9 cellular contexts compared by ENCODE assay signal in genomic region chr12:14111230-14111865, GRCh38.
A peak's percentile ranks its signal among the peaks of the same experiment; 100 is the strongest.
DNase-seq lines count a peak whose midpoint lies in the region; ATAC-seq and TF ChIP-seq lines count a peak whose summit lies in the region.
"Had no signal": no experiment of that assay in that cellular context is flagged by ENCODE, and none has a peak within 500 bp of the region (broad histone marks: within the 10 kb centered on the region; RNA-seq: fewer than 3 reads in every experiment).

No MANE protein-coding gene starts in this region.

- no peaks in the 10 kb centered on the region for H3K4me1 ChIP-seq in heart left ventricle
- H3K4me1 ChIP-seq in transverse colon = no peaks in the 10 kb centered on the region

- in situ Hi-C loops in transverse colon (cut with MboI; ENCODE audit: low pct_ligation_motif_present in 1 of 4, low pct_unique_long_range_greater_than_20kb in 1 of 4, low sequenced_read_pairs in 3 of 4) = no loop called here

- H3K4me3 ChIP-seq in heart left ventricle = no peak overlapping the region
- H3K4me3 ChIP-seq in transverse colon = no peak overlapping the region

- intact Hi-C loops in heart left ventricle (cut with DNase I) = no loop called here
- intact Hi-C loops in transverse colon (cut with DNase I; ENCODE audit: low total_unique reads) = no loop called here

- TF ChIP-seq POLR2A in heart left ventricle (IDR thresholded peaks at IDR 0.05) (no peak), transverse colon (IDR thresholded peaks at IDR 0.05) (no peak)

- ATAC-seq in GM19397 (IDR thresholded peaks at IDR 0.05; ENCODE audit: unreplicated experiment) (peak; percentile 96), HG03175 (IDR thresholded peaks at IDR 0.05; ENCODE audit: unreplicated experiment) (peak; percentile 100), heart left ventricle (no peak)

- POLR2A ChIA-PET in GM10248 (lab: Yijun Ruan, JAX) = no interaction called here

- H3K36me3 ChIP-seq in heart left ventricle = no peaks in the 10 kb centered on the region
- no peaks in the 10 kb centered on the region for H3K36me3 ChIP-seq in transverse colon

- TF ChIP-seq CTCF in GM10248 (IDR thresholded peaks at IDR 0.05; ENCODE audit: control extremely low read depth, extremely low read depth, low read depth, missing control alignments) (peak; percentile 57), VCaP (conservative IDR thresholded peaks at IDR 0.05) (peak; percentile 65), heart left ventricle (IDR thresholded peaks at IDR 0.05) (no peak), transverse colon (IDR thresholded peaks at IDR 0.05) (no peak)

- CTCF ChIA-PET in GM10248 (lab: Yijun Ruan, JAX) = interaction anchor here (0.9 to 6.7 kb wide), 4 partner anchors 14 to 55 kb away, joined by 3 to 63 read pairs (median 4); no protein-coding TSS in a partner anchor

- TF ChIP-seq EP300 in transverse colon (IDR thresholded peaks at IDR 0.05; ENCODE audit: low read depth) = no peak

- H3K27me3 ChIP-seq in heart left ventricle = peaks cover 0 to 6% (median 0%) of the 10 kb centered on the region in 9 donors
- H3K27me3 ChIP-seq in transverse colon = no peaks in the 10 kb centered on the region

- H3K9me3 ChIP-seq in heart left ventricle = peaks cover 0 to 6% (median 0%) of the 10 kb centered on the region in 12 donors
- H3K9me3 ChIP-seq in transverse colon = no peaks in the 10 kb centered on the region

- H3K27ac ChIP-seq in VCaP = no peak overlapping the region
- no peak overlapping the region for H3K27ac ChIP-seq in heart left ventricle
- no peak overlapping the region for H3K27ac ChIP-seq in transverse colon

- peak; percentile 64 for DNase-seq in GM10248 (ENCODE audit: extremely low spot score)
- DNase-seq in stimulated activated CD4-positive, alpha-beta T cell treated with anti-CD3 and anti-CD28 coated beads, Interleukin-1b, Interleukin-23, amount 100 ng/mL, for 48 hours = no peak
- DNase-seq in SW 1271 (lab: John Stamatoyannopoulos, UW) = no peak
- no peak for DNase-seq in heart left ventricle
- DNase-seq in transverse colon = no peak
- DNase-seq: IMR-90 had no signal

- 29 to 40% (median 34%) methylated on average over 5 to 9 of the region's 9 CpGs for WGBS in heart left ventricle, 4 donors
- WGBS in transverse colon (ENCODE audit: low coverage in 1 of 2), 2 donors = 37 to 44% methylated on average over 2 to 9 of the region's 9 CpGs

Comparison
In these comparisons a context has a peak if more than half of its experiments do, and no peak if none do; other contexts are left out.
1. CTCF ChIP-seq: peak in GM10248 (single experiment) and VCaP (single experiment); none in heart left ventricle (0 of 12) and transverse colon (0 of 5).
2. ATAC-seq: peak in GM19397 (single experiment) and HG03175 (single experiment); none in heart left ventricle (0 of 4).